In genomic region chr16:80540516-80541305, GRCh38 we compare ENCODE assay signal across 1 cellular context.
TF ChIP-seq lines count a peak whose summit lies in the region.

TSS of gene DYNLRB2 (plus strand) at chr16:80540993. CDS start at chr16:80541077, 84 bp downstream.

TF ChIP-seq in HepG2, 621 proteins besides CTCF, POLR2A, EP300 and RAD21 (continued from another document):
- TF ChIP-seq POLR2G (IDR thresholded peaks at IDR 0.05; ENCODE audit: low read depth, low read length) (peak; percentile 43; the same call in 1 of the 2 replicates), ZXDC (CRISPR knock-in tag; IDR thresholded peaks at IDR 0.05) (no peak; the same call in 1 of the 2 replicates), BRD4 (CRISPR knock-in tag; IDR thresholded peaks at IDR 0.05) (peak; percentile 92; the same call in 1 of the 2 replicates), TAF1 (CRISPR knock-in tag; IDR thresholded peaks at IDR 0.05) (peak; percentile 59; the same call in 1 of the 2 replicates), ZNF256 (CRISPR knock-in tag; conservative IDR thresholded peaks at IDR 0.05) (0 out of 2 replicates have a peak, but pooled peaks have one; percentile 69), ZNF276 (CRISPR knock-in tag; IDR thresholded peaks at IDR 0.05; ENCODE audit: low read depth) (no peak), ISX (CRISPR knock-in tag; conservative IDR thresholded peaks at IDR 0.05) (0 out of 2 replicates have a peak, but pooled peaks have one; percentile 68), CEBPG (CRISPR knock-in tag; IDR thresholded peaks at IDR 0.05) (0 out of 2 replicates have a peak, but pooled peaks have one; percentile 18), ZNF44 (CRISPR knock-in tag; IDR thresholded peaks at IDR 0.05) (no peak), ZNF232 (CRISPR knock-in tag; IDR thresholded peaks at IDR 0.05; ENCODE audit: borderline replicate concordance) (peak; percentile 88; the same call in 1 of the 2 replicates), RFX5 (IDR thresholded peaks at IDR 0.05; ENCODE audit: low read depth, low read length) (peak; percentile 44; the same call in 1 of the 2 replicates), RORA (CRISPR knock-in tag; IDR thresholded peaks at IDR 0.05) (no peak), ZNF672 (CRISPR knock-in tag; IDR thresholded peaks at IDR 0.05) (no peak), IKZF4 (CRISPR knock-in tag; IDR thresholded peaks at IDR 0.05; ENCODE audit: borderline replicate concordance, low read depth, not compliant biosample characterization) (no peak), ZFP41 (CRISPR knock-in tag; IDR thresholded peaks at IDR 0.05; ENCODE audit: borderline replicate concordance) (no peak), ZBTB25 (CRISPR knock-in tag; IDR thresholded peaks at IDR 0.05) (peak; percentile 56; the same call in 1 of the 2 replicates), MIER2 (CRISPR knock-in tag; IDR thresholded peaks at IDR 0.05) (peak; percentile 86), ZNF768 (CRISPR knock-in tag; IDR thresholded peaks at IDR 0.05) (peak; percentile 62; the same call in 1 of the 2 replicates), SALL1 (CRISPR knock-in tag; IDR thresholded peaks at IDR 0.05) (peak; percentile 89), NFYB (CRISPR knock-in tag; IDR thresholded peaks at IDR 0.05) (peak; percentile 84), JARID2 (CRISPR knock-in tag; IDR thresholded peaks at IDR 0.05; ENCODE audit: insufficient replicate concordance) (peak; percentile 90)
